1 cellular context compared by ENCODE assay signal in the genomic region with DNA sequence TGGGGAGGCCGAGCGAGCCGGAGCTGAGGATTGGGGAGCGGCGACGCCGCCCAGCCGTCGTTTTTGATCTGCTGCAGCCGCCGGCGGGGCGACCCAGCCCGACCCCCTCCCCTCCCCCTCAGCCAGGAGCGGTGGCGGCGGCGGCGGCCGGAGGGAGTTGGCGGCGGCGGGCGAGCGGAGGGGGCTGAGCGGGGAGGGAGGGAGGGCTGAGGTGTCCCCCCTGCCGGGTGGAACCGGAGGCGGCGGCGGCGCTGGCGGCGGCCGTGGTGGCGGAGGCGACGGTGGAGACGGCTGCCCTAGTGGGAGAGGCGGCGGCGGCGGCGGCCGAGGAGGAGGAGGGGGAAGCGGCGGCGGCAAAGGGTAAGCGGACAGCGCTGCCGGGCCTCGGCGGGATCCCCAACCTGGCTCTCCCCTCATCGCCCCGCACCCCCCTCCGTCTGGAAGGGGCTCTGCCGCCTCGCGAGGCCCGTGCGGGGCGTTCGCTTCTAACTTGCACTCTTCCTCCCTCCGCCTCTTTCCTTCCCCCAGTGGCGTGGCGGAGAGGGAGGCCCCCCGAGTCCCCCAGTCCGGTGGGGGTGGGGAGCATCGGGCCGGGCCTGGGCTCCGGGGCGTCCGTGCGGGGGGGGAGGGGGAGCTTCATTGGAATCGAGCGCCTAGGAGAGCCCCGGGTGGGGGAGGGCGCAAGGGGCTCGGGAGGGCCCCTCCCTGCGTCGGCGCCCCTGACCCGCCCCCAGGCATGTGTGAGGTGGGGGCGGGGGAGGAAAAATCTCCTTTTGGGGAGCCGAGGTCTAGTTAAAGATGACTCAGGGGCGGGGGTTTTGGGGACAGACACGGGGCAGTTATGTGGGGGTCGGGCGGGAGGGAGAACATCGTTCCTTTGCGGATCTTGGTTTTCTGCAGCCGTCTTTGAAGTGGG.
TF ChIP-seq lines count a peak whose summit lies in the region.

A gene with protein sequence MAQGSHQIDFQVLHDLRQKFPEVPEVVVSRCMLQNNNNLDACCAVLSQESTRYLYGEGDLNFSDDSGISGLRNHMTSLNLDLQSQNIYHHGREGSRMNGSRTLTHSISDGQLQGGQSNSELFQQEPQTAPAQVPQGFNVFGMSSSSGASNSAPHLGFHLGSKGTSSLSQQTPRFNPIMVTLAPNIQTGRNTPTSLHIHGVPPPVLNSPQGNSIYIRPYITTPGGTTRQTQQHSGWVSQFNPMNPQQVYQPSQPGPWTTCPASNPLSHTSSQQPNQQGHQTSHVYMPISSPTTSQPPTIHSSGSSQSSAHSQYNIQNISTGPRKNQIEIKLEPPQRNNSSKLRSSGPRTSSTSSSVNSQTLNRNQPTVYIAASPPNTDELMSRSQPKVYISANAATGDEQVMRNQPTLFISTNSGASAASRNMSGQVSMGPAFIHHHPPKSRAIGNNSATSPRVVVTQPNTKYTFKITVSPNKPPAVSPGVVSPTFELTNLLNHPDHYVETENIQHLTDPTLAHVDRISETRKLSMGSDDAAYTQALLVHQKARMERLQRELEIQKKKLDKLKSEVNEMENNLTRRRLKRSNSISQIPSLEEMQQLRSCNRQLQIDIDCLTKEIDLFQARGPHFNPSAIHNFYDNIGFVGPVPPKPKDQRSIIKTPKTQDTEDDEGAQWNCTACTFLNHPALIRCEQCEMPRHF (plus strand): TSS at position 57 of the 916 bp plus-strand sequence. CDS start 52,286 bp downstream, outside the sequence.

TF ChIP-seq in HEK293, 187 proteins besides CTCF, POLR2A, EP300 and RAD21 (continued from another document and continues in another):
- TF ChIP-seq ZNF530 (tag by site-specific recombination; IDR thresholded peaks at IDR 0.05; ENCODE audit: low read depth) (no peak), ZBTB21 (tag by site-specific recombination; IDR thresholded peaks at IDR 0.05) (no peak), EGR2 (tag by site-specific recombination; IDR thresholded peaks at IDR 0.05; ENCODE audit: low read depth) (peak; percentile 33; the same call in 1 of the 2 replicates), ZBTB8A (tag by site-specific recombination; IDR thresholded peaks at IDR 0.05) (peak; percentile 35), SCRT2 (tag by site-specific recombination; IDR thresholded peaks at IDR 0.05) (no peak), ZNF600 (tag by site-specific recombination; IDR thresholded peaks at IDR 0.05) (no peak), ZNF654 (tag by site-specific recombination; IDR thresholded peaks at IDR 0.05; ENCODE audit: low read depth) (no peak), ZNF404 (tag by site-specific recombination; IDR thresholded peaks at IDR 0.05) (no peak), ZNF791 (tag by site-specific recombination; IDR thresholded peaks at IDR 0.05) (no peak), ZNF664 (tag by site-specific recombination; IDR thresholded peaks at IDR 0.05) (no peak), ZIC2 (tag by site-specific recombination; IDR thresholded peaks at IDR 0.05) (peak; percentile 12; the same call in 1 of the 2 replicates), ZNF610 (tag by site-specific recombination; IDR thresholded peaks at IDR 0.05; ENCODE audit: borderline replicate concordance) (no peak), ZNF175 (tag by site-specific recombination; IDR thresholded peaks at IDR 0.05) (no peak), ZNF777 (tag by site-specific recombination; IDR thresholded peaks at IDR 0.05; ENCODE audit: borderline replicate concordance) (no peak), ZNF560 (tag by site-specific recombination; IDR thresholded peaks at IDR 0.05; ENCODE audit: borderline replicate concordance) (no peak), MZF1 (tag by site-specific recombination; IDR thresholded peaks at IDR 0.05; ENCODE audit: borderline replicate concordance) (0 out of 2 replicates have a peak, but pooled peaks have one; percentile 22), ZNF529 (tag by site-specific recombination; IDR thresholded peaks at IDR 0.05; ENCODE audit: insufficient replicate concordance) (no peak), ZBTB20 (tag by site-specific recombination; IDR thresholded peaks at IDR 0.05) (peak; percentile 27; the same call in 1 of the 2 replicates), ZNF837 (tag by site-specific recombination; IDR thresholded peaks at IDR 0.05) (no peak), ZNF211 (tag by site-specific recombination; IDR thresholded peaks at IDR 0.05; ENCODE audit: low read depth) (no peak), ZNF426 (tag by site-specific recombination; IDR thresholded peaks at IDR 0.05) (no peak), KLF9 (tag by site-specific recombination; IDR thresholded peaks at IDR 0.05; ENCODE audit: low read depth) (0 out of 2 replicates have a peak, but pooled peaks have one; percentile 21), ZNF311 (tag by site-specific recombination; IDR thresholded peaks at IDR 0.05; ENCODE audit: borderline replicate concordance) (no peak), ZNF785 (tag by site-specific recombination; IDR thresholded peaks at IDR 0.05) (no peak), ZNF544 (tag by site-specific recombination; IDR thresholded peaks at IDR 0.05) (no peak), ZNF596 (tag by site-specific recombination; IDR thresholded peaks at IDR 0.05) (no peak), ZBTB48 (tag by site-specific recombination; IDR thresholded peaks at IDR 0.05) (peak; percentile 26; the same call in 1 of the 2 replicates), ZNF660 (tag by site-specific recombination; IDR thresholded peaks at IDR 0.05) (no peak), HOXA7 (CRISPR knock-in tag; IDR thresholded peaks at IDR 0.05; ENCODE audit: borderline replicate concordance) (no peak), ZNF266 (tag by site-specific recombination; IDR thresholded peaks at IDR 0.05; ENCODE audit: low read depth) (no peak), PRDM1 (tag by site-specific recombination; IDR thresholded peaks at IDR 0.05) (no peak), OSR2 (tag by site-specific recombination; IDR thresholded peaks at IDR 0.05) (no peak), ZNF335 (tag by site-specific recombination; conservative IDR thresholded peaks at IDR 0.05) (no peak), ZNF169 (tag by site-specific recombination; IDR thresholded peaks at IDR 0.05) (no peak), ZNF202 (tag by site-specific recombination; IDR thresholded peaks at IDR 0.05; ENCODE audit: borderline replicate concordance) (no peak), SCRT1 (tag by site-specific recombination; IDR thresholded peaks at IDR 0.05; ENCODE audit: borderline replicate concordance) (no peak), ZNF391 (tag by site-specific recombination; IDR thresholded peaks at IDR 0.05; ENCODE audit: borderline replicate concordance, low read depth) (no peak)
- TF ChIP-seq, protein P1, sequence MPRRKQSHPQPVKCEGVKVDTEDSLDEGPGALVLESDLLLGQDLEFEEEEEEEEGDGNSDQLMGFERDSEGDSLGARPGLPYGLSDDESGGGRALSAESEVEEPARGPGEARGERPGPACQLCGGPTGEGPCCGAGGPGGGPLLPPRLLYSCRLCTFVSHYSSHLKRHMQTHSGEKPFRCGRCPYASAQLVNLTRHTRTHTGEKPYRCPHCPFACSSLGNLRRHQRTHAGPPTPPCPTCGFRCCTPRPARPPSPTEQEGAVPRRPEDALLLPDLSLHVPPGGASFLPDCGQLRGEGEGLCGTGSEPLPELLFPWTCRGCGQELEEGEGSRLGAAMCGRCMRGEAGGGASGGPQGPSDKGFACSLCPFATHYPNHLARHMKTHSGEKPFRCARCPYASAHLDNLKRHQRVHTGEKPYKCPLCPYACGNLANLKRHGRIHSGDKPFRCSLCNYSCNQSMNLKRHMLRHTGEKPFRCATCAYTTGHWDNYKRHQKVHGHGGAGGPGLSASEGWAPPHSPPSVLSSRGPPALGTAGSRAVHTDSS (tag by site-specific recombination; IDR thresholded peaks at IDR 0.05), result peak; percentile 68
- TF ChIP-seq, protein P2, sequence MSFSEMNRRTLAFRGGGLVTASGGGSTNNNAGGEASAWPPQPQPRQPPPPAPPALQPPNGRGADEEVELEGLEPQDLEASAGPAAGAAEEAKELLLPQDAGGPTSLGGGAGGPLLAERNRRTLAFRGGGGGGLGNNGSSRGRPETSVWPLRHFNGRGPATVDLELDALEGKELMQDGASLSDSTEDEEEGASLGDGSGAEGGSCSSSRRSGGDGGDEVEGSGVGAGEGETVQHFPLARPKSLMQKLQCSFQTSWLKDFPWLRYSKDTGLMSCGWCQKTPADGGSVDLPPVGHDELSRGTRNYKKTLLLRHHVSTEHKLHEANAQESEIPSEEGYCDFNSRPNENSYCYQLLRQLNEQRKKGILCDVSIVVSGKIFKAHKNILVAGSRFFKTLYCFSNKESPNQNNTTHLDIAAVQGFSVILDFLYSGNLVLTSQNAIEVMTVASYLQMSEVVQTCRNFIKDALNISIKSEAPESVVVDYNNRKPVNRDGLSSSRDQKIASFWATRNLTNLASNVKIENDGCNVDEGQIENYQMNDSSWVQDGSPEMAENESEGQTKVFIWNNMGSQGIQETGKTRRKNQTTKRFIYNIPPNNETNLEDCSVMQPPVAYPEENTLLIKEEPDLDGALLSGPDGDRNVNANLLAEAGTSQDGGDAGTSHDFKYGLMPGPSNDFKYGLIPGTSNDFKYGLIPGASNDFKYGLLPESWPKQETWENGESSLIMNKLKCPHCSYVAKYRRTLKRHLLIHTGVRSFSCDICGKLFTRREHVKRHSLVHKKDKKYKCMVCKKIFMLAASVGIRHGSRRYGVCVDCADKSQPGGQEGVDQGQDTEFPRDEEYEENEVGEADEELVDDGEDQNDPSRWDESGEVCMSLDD (tag by site-specific recombination; IDR thresholded peaks at IDR 0.05), result peak; percentile 81
- TF ChIP-seq, protein P3, sequence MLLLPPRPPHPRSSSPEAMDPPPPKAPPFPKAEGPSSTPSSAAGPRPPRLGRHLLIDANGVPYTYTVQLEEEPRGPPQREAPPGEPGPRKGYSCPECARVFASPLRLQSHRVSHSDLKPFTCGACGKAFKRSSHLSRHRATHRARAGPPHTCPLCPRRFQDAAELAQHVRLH (tag by site-specific recombination; IDR thresholded peaks at IDR 0.05), result no peak
- TF ChIP-seq, protein P4, sequence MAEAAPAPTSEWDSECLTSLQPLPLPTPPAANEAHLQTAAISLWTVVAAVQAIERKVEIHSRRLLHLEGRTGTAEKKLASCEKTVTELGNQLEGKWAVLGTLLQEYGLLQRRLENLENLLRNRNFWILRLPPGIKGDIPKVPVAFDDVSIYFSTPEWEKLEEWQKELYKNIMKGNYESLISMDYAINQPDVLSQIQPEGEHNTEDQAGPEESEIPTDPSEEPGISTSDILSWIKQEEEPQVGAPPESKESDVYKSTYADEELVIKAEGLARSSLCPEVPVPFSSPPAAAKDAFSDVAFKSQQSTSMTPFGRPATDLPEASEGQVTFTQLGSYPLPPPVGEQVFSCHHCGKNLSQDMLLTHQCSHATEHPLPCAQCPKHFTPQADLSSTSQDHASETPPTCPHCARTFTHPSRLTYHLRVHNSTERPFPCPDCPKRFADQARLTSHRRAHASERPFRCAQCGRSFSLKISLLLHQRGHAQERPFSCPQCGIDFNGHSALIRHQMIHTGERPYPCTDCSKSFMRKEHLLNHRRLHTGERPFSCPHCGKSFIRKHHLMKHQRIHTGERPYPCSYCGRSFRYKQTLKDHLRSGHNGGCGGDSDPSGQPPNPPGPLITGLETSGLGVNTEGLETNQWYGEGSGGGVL (tag by site-specific recombination; IDR thresholded peaks at IDR 0.05), result peak; percentile 97
- TF ChIP-seq, protein P5, sequence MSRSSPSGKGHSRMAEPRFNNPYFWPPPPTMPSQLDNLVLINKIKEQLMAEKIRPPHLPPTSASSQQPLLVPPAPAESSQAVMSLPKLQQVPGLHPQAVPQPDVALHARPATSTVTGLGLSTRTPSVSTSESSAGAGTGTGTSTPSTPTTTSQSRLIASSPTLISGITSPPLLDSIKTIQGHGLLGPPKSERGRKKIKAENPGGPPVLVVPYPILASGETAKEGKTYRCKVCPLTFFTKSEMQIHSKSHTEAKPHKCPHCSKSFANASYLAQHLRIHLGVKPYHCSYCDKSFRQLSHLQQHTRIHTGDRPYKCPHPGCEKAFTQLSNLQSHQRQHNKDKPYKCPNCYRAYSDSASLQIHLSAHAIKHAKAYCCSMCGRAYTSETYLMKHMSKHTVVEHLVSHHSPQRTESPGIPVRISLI (tag by site-specific recombination; IDR thresholded peaks at IDR 0.05), result no peak
- TF ChIP-seq, protein P6, sequence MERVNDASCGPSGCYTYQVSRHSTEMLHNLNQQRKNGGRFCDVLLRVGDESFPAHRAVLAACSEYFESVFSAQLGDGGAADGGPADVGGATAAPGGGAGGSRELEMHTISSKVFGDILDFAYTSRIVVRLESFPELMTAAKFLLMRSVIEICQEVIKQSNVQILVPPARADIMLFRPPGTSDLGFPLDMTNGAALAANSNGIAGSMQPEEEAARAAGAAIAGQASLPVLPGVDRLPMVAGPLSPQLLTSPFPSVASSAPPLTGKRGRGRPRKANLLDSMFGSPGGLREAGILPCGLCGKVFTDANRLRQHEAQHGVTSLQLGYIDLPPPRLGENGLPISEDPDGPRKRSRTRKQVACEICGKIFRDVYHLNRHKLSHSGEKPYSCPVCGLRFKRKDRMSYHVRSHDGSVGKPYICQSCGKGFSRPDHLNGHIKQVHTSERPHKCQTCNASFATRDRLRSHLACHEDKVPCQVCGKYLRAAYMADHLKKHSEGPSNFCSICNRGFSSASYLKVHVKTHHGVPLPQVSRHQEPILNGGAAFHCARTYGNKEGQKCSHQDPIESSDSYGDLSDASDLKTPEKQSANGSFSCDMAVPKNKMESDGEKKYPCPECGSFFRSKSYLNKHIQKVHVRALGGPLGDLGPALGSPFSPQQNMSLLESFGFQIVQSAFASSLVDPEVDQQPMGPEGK (tag by site-specific recombination; IDR thresholded peaks at IDR 0.05), result peak; percentile 65
- TF ChIP-seq, protein P7, sequence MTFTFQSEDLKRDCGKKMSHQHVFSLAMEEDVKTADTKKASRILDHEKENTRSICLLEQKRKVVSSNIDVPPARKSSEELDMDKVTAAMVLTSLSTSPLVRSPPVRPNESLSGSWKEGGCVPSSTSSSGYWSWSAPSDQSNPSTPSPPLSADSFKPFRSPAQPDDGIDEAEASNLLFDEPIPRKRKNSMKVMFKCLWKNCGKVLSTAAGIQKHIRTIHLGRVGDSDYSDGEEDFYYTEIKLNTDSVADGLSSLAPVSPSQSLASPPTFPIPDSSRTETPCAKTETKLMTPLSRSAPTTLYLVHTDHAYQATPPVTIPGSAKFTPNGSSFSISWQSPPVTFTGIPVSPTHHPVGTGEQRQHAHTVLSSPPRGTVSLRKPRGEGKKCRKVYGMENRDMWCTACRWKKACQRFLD (tag by site-specific recombination; IDR thresholded peaks at IDR 0.05), result no peak
- TF ChIP-seq, protein P8, sequence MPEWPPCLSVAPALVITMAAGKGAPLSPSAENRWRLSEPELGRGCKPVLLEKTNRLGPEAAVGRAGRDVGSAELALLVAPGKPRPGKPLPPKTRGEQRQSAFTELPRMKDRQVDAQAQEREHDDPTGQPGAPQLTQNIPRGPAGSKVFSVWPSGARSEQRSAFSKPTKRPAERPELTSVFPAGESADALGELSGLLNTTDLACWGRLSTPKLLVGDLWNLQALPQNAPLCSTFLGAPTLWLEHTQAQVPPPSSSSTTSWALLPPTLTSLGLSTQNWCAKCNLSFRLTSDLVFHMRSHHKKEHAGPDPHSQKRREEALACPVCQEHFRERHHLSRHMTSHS (tag by site-specific recombination; IDR thresholded peaks at IDR 0.05), result no peak
- TF ChIP-seq, protein P9, sequence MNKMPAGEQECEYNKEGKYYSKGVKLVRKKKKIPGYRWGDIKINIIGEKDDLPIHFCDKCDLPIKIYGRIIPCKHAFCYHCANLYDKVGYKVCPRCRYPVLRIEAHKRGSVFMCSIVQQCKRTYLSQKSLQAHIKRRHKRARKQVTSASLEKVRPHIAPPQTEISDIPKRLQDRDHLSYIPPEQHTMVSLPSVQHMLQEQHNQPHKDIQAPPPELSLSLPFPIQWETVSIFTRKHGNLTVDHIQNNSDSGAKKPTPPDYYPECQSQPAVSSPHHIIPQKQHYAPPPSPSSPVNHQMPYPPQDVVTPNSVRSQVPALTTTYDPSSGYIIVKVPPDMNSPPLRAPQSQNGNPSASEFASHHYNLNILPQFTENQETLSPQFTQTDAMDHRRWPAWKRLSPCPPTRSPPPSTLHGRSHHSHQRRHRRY (tag by site-specific recombination; IDR thresholded peaks at IDR 0.05), result no peak
